In the genomic region with DNA sequence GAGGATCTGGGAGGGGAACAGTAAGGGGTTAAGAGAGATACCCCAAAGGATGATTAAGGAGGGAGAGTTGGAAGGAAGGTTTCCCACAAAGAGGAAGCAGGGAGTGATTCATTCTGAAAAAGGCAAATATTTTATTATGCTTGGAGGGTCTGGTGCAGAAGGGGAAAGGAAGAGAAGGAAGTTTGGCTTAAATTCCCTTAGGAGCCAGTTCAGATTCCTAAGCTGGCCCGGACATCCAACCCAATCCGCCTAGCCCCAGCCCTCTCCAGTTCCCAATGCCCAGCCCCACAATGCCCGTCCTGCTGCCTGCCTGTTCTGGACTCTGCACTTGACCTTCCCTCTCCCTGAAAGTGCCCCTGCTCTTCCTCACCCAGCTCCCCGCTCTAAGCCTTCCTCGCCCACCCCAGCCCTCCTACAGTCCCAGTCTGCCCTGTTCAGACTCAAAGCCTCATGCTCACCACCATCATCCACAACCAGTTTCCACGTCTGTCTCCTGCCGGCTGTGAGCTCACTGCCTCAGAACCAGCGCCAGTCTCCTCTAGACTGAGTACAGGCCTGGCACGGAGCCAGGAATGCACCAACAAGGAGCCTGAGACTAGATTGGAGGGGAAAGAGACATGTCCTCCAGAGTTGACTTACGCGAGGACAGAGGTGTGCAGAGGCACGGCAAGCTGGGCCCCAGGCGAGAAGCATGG, we compare ENCODE assay signal across 8 cellular contexts. TPM values are rescaled to one million over a fixed set of nuclear protein-coding genes. Genes with fewer than 3 reads are reported as not detected.
DNase-seq lines count a peak whose midpoint lies in the region; ATAC-seq and TF ChIP-seq lines count a peak whose summit lies in the region.

No MANE protein-coding gene starts in this region.

- CTCF ChIA-PET in CD4-positive, alpha-beta T cell (lab: Charles Lee) = interaction anchor here (0.9 kb wide), 1 partner anchor 18 kb away, joined by 3 read pairs; no protein-coding TSS in a partner anchor

- intact Hi-C loops in CD4-positive, alpha-beta T cell (cut with DNase I, micrococcal nuclease) = no loop called here

- TF ChIP-seq CTCF in CD4-positive, alpha-beta T cell (IDR thresholded peaks at IDR 0.05) = no peak
- TF ChIP-seq CTCF in fibroblast of mammary gland (conservative IDR thresholded peaks at IDR 0.05; ENCODE audit: control insufficient read depth, insufficient read depth, low read depth, low read length) (no peak), osteocyte (IDR thresholded peaks at IDR 0.05) (no peak)

- no peaks in the 10 kb centered on the region for H3K27me3 ChIP-seq in CD4-positive, alpha-beta T cell (ENCODE audit: control insufficient read depth, insufficient read depth, low read length)

- H3K9me3 Mint-ChIP-seq in CD4-positive, alpha-beta T cell = no peaks in the 10 kb centered on the region
- no peaks in the 10 kb centered on the region for H3K9me3 Mint-ChIP-seq in osteocyte (ENCODE audit: unreplicated experiment)

- no peak for ATAC-seq in CD4-positive, alpha-beta T cell (ENCODE audit: poor library complexity)

- H3K36me3 Mint-ChIP-seq in CD4-positive, alpha-beta T cell (ENCODE audit: low read depth) = peaks cover 47% of the 10 kb centered on the region
- H3K36me3 Mint-ChIP-seq in osteocyte (ENCODE audit: unreplicated experiment) = peaks cover 11% of the 10 kb centered on the region

- POLR2A ChIA-PET in CD4-positive, alpha-beta T cell (lab: Charles Lee) = no interaction called here

- peaks cover 53% of the 10 kb centered on the region for H3K4me1 Mint-ChIP-seq in CD4-positive, alpha-beta T cell (ENCODE audit: low read depth)
- peaks cover 84% of the 10 kb centered on the region for H3K4me1 Mint-ChIP-seq in osteocyte (ENCODE audit: unreplicated experiment)

- no peak overlapping the region for H3K27ac ChIP-seq in CD4-positive, alpha-beta T cell (ENCODE audit: low read depth, low read length)

- no peak overlapping the region for H3K4me3 Mint-ChIP-seq in CD4-positive, alpha-beta T cell
- H3K4me3 Mint-ChIP-seq in osteocyte (ENCODE audit: unreplicated experiment) = peak overlapping the region; percentile 43

- H3K4me3 ChIP-seq in fibroblast of mammary gland (ENCODE audit: control insufficient read depth, low read depth, low read length) = no peak overlapping the region

- peak overlapping the region; percentile 43 for H3K27ac Mint-ChIP-seq in CD4-positive, alpha-beta T cell
- peak overlapping the region; percentile 98 for H3K27ac Mint-ChIP-seq in osteocyte (ENCODE audit: unreplicated experiment)

- H3K9me3 ChIP-seq in CD4-positive, alpha-beta T cell (ENCODE audit: control insufficient read depth, low read length) = no peaks in the 10 kb centered on the region

- no peak for DNase-seq in CD4-positive, alpha-beta T cell
- DNase-seq in RPMI7951 (ENCODE audit: low read depth) (peak; percentile 68), fibroblast of mammary gland (ENCODE audit: low read depth) (peak; percentile 83), osteocyte (ENCODE audit: extremely low spot score, unreplicated experiment) (peak; percentile 89), OCI-M1 (lab: John Stamatoyannopoulos, UW) (no peak), RKO (ENCODE audit: low spot score) (no peak), NCI-H2171 treated with DMSO at 0.1 percent for 48 hours (lab: John Stamatoyannopoulos, UW) (no peak)
- DNase-seq in activated naive CD4-positive, alpha-beta T cell treated with Interleukin-2 at 50 U/mL for 16 hours = no peak

- no peaks in the 10 kb centered on the region for H3K27me3 Mint-ChIP-seq in CD4-positive, alpha-beta T cell
- H3K27me3 Mint-ChIP-seq in osteocyte (ENCODE audit: unreplicated experiment) = no peaks in the 10 kb centered on the region

RNA-seq across cellular contexts. Expression of gene CAPN2, which starts 18.9 kb away (rescaled TPM):
- total RNA-seq in CD4-positive, alpha-beta T cell = 100 to 1,000 TPM; 110 to 114 TPM
- 202 and 247 TPM in 2 replicates for total RNA-seq in RPMI7951 (2014; rRNA removed; shearing (Covaris generic))
- total RNA-seq in osteocyte = 271 and 278 TPM in 2 replicates

Comparison
In these comparisons a context has a peak if more than half of its experiments do, and no peak if none do; other contexts are left out.
1. DNase-seq: peak in RPMI7951 (single experiment), fibroblast of mammary gland (single experiment) and osteocyte (single experiment); none in CD4-positive, alpha-beta T cell (0 of 10), OCI-M1 (single experiment), RKO (single experiment), activated naive CD4-positive, alpha-beta T cell treated with Interleukin-2 at 50 U/mL for 16 hours (single experiment) and NCI-H2171 treated with DMSO at 0.1 percent for 48 hours (single experiment).